In genomic region chr20:1868856-1869255, GRCh38 we compare ENCODE assay signal across 19 cellular contexts. TPM values are rescaled to one million over a fixed set of nuclear protein-coding genes. Genes with fewer than 3 reads are reported as not detected.
A peak's percentile ranks its signal among the peaks of the same experiment; 100 is the strongest.
DNase-seq lines count a peak whose midpoint lies in the region; ATAC-seq and TF ChIP-seq lines count a peak whose summit lies in the region.
"Had no signal": no experiment of that assay in that cellular context is flagged by ENCODE, and none has a peak within 500 bp of the region (broad histone marks: within the 10 kb centered on the region; RNA-seq: fewer than 3 reads in every experiment).

No MANE protein-coding gene starts in this region.

- intact Hi-C loops in adrenal gland (cut with DNase I): no loop called here

- CTCF ChIA-PET in HEK293T (lab: Yijun Ruan, JAX): no interaction called here

- TF ChIP-seq CTCF in adrenal gland (IDR thresholded peaks at IDR 0.05): no peak

- H3K4me3 ChIP-seq in adrenal gland: no peak overlapping the region
- H3K4me3 ChIP-seq: tibial artery had no signal

- in situ Hi-C loops in ACHN (cut with HindIII; ENCODE audit: low pct_ligation_motif_present, low pct_unique_long_range_greater_than_20kb, low sequenced_read_pairs): no loop called here

- POLR2A ChIA-PET in HEK293T (lab: Yijun Ruan, JAX): no interaction called here

- H3K36me3 ChIP-seq in adrenal gland (replicated peaks in 1 of 2): no peaks in the 10 kb centered on the region
- H3K36me3 ChIP-seq: tibial artery had no signal

- H3K4me1 ChIP-seq in adrenal gland (replicated peaks in 1 of 2): peaks cover 0 to 10% of the 10 kb centered on the region in 2 donors
- H3K4me1 ChIP-seq: tibial artery had no signal

- WGBS in adrenal gland, 4 donors: 33 to 40% (median 36%) methylated on average over 1 to 3 of the region's 3 CpGs; no CpG with 5 or more reads in 1 of the 4 donors

- no peaks in the 10 kb centered on the region for H3K27me3 ChIP-seq in adrenal gland

- no peak for TF ChIP-seq POLR2A in adrenal gland (IDR thresholded peaks at IDR 0.05)

- DNase-seq in ACHN (peak; percentile 13), HT1080 (ENCODE audit: low read depth) (peak; percentile 16), adrenal gland (peak; percentile 61 to 90 (median 83)), iris pigment epithelial cell (ENCODE audit: low read depth) (peak; percentile 31), HEK293T (ENCODE audit: extremely low spot score) (no peak), H4 (ENCODE audit: low spot score) (no peak), DMS 273 (lab: John Stamatoyannopoulos, UW; ENCODE audit: unreplicated experiment) (no peak)
- DNase-seq: activated CD4-positive, alpha-beta T cell treated with anti-CD3 and anti-CD28 coated beads, Interleukin-2, amount 10 ng/mL, durations not matched to agents 24 days and 14 days; activated T-cell treated with anti-CD3 and anti-CD28 coated beads for 4 hours; CD4-positive, alpha-beta memory T cell; DMS79 treated with DMSO at 0.1 percent for 48 hours; foreskin melanocyte; H7; KBM-7; NCI-H1092 treated with DMSO at 0.1 percent for 48 hours; SK-N-SH; stimulated activated naive CD4-positive, alpha-beta T cell; tibial artery had no signal

- H3K27ac ChIP-seq in adrenal gland: peak overlapping the region in 1 of 5 donors; percentile 53
- H3K27ac ChIP-seq: tibial artery had no signal

- no peak for ATAC-seq in GM21526 (IDR thresholded peaks at IDR 0.05; ENCODE audit: low FRiP score, unreplicated experiment)

- no peaks in the 10 kb centered on the region for H3K9me3 ChIP-seq in adrenal gland (replicated peaks in 1 of 3)
- H3K9me3 ChIP-seq: SK-N-SH, tibial artery had no signal

TF ChIP-seq in HEK293T, 16 proteins besides CTCF, POLR2A, EP300 and RAD21:
- TF ChIP-seq NFRKB (IDR thresholded peaks at IDR 0.05): no peak
- no peak for TF ChIP-seq FOXM1 (IDR thresholded peaks at IDR 0.05; ENCODE audit: borderline replicate concordance)
- TF ChIP-seq BHLHE40 (IDR thresholded peaks at IDR 0.05; ENCODE audit: borderline replicate concordance): no peak
- TF ChIP-seq SUZ12 (IDR thresholded peaks at IDR 0.05): no peak
- TF ChIP-seq L3MBTL2 (conservative IDR thresholded peaks at IDR 0.05): no peak
TF ChIP-seq in HEK293T: peak in this region for 0.

RNA-seq across cellular contexts. Expression of gene SIRPA, which starts 26.4 kb away (rescaled TPM):
- 6.1 and 8.9 TPM in 2 replicates for total RNA-seq in HT1080 (2014; rRNA removed; shearing (Covaris generic))
- polyA plus RNA-seq in HT1080 (2015; cell fraction: cytosol; rRNA removed): 16.9 and 17.0 TPM in 2 replicates
- 9.9 and 11.1 TPM in 2 replicates for polyA plus RNA-seq in HT1080 (2015; cell fraction: nucleus; rRNA removed)
- 100 to 1,000 TPM in 1 of 8 donors, 10 to 100 TPM in 7; 48.9 to 102 (median 73.1) TPM for total RNA-seq in adrenal gland
- 10 to 100 TPM; 32.3 to 81.8 (median 40.4) TPM for polyA plus RNA-seq in adrenal gland
- total RNA-seq in H4 (2014; rRNA removed; shearing (Covaris generic)): 6.8 and 10.6 TPM in 2 replicates
- polyA plus RNA-seq: CD4-positive, alpha-beta memory T cell had no signal

Comparison
In these comparisons a context has a peak if more than half of its experiments do, and no peak if none do; other contexts are left out.
1. DNase-seq: peak in ACHN (single experiment), HT1080 (single experiment), adrenal gland (7 of 7) and iris pigment epithelial cell (single experiment); none in HEK293T (single experiment), H4 (single experiment) and DMS 273 (single experiment).